In the genomic region with DNA sequence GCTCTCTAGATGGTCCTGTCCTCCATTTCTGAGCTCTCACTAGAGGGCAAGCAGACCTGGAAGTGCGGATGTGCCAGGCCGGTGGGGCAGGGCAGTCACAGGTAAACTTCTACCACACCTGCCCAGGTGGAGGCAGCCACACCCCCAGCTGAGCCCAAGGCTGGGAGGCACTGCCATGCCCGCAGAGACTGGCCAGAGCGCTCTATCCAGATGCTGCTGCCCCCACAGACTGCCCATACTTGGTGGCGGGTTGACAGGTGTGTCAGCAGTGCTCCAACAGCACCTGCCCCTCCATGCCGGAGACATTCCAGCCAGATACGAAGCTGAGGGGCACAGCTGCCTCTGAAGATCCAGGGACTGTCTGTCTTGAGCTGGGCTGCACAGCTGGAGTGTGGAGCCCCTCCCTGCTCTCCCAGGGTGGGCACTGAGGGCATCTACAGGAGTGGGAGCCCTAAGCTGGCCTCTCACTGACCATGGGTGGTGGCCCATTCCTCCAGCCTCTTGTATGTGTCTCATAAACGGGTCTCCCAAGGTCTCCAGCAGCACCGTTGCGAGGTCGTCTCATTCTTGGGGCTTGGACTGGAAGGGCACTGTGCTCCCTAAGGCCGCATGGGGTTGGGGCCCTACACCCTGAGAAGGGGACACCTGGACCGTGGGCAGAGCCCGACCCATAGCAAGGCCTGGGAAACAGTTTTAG, we compare ENCODE assay signal across 23 cellular contexts. TPM values are rescaled to one million over a fixed set of nuclear protein-coding genes. Genes with fewer than 3 reads are reported as not detected.
DNase-seq lines count a peak whose midpoint lies in the region; ATAC-seq, FAIRE-seq and TF ChIP-seq lines count a peak whose summit lies in the region.
"Had no signal": no experiment of that assay in that cellular context is flagged by ENCODE, and none has a peak within 500 bp of the region (broad histone marks: within the 10 kb centered on the region; RNA-seq: fewer than 3 reads in every experiment).

No MANE protein-coding gene starts in this region.

- no peaks in the 10 kb centered on the region for H3K4me1 Mint-ChIP-seq in chondrocyte (ENCODE audit: low read depth)
- peaks cover 6% of the 10 kb centered on the region for H3K4me1 Mint-ChIP-seq in memory B cell

- TF ChIP-seq CTCF in right atrium auricular region (IDR thresholded peaks at IDR 0.05) (no peak), chondrocyte (IDR thresholded peaks at IDR 0.05) (no peak)

- H3K27me3 ChIP-seq in right atrium auricular region, result no peaks in the 10 kb centered on the region
- H3K27me3 ChIP-seq: hepatocyte, ovary, transverse colon had no signal

- peaks cover 0 to 10% of the 10 kb centered on the region in 2 donors for H3K4me1 ChIP-seq in right atrium auricular region

- H3K4me3 ChIP-seq in right atrium auricular region, result no peak overlapping the region
- H3K4me3 ChIP-seq: hepatocyte, lung, ovary, transverse colon had no signal

- H3K27ac Mint-ChIP-seq in chondrocyte (ENCODE audit: unreplicated experiment) (no peak overlapping the region), memory B cell (peak overlapping the region; percentile 52)
- H3K27ac Mint-ChIP-seq: activated naive CD8-positive, alpha-beta T cell; stimulated activated memory B cell treated with anti-CD40 and anti-IgM and Interleukin-4, amounts not matched to agents 10 μg/mL and 1 μg/mL and 100 μg/mL, for 72 hours had no signal

- ATAC-seq in left cardiac atrium (no peak), memory B cell (ENCODE audit: low read depth) (no peak), HG02938 (IDR thresholded peaks at IDR 0.05; ENCODE audit: unreplicated experiment) (no peak)
- ATAC-seq: stimulated activated memory B cell treated with anti-CD40 and anti-IgM and Interleukin-4, amounts not matched to agents 10 μg/mL and 1 μg/mL and 100 μg/mL, for 72 hours had no signal

- no peaks in the 10 kb centered on the region for H3K9me3 ChIP-seq in right atrium auricular region
- H3K9me3 ChIP-seq: ovary, transverse colon had no signal

- H3K9me3 Mint-ChIP-seq in chondrocyte (ENCODE audit: low read depth), result no peaks in the 10 kb centered on the region
- no peaks in the 10 kb centered on the region for H3K9me3 Mint-ChIP-seq in memory B cell
- H3K9me3 Mint-ChIP-seq: stimulated activated memory B cell treated with anti-CD40 and anti-IgM and Interleukin-4, amounts not matched to agents 10 μg/mL and 1 μg/mL and 100 μg/mL, for 72 hours had no signal

- no peak overlapping the region for H3K27ac ChIP-seq in right atrium auricular region
- peak overlapping the region; percentile 92 for H3K27ac ChIP-seq in temporal lobe (ENCODE audit: low read depth, low read length)
- H3K27ac ChIP-seq: hepatocyte, ovary, transverse colon had no signal

- no peak for FAIRE-seq in HTR-8/SVneo (lab: Jason Lieb, UNC)
- FAIRE-seq: endothelial cell of umbilical vein had no signal

- H3K27me3 Mint-ChIP-seq in chondrocyte (ENCODE audit: low read depth), result no peaks in the 10 kb centered on the region
- H3K27me3 Mint-ChIP-seq in memory B cell, result no peaks in the 10 kb centered on the region
- H3K27me3 Mint-ChIP-seq: activated naive CD8-positive, alpha-beta T cell; stimulated activated memory B cell treated with anti-CD40 and anti-IgM and Interleukin-4, amounts not matched to agents 10 μg/mL and 1 μg/mL and 100 μg/mL, for 72 hours had no signal

- DNase-seq in left cardiac atrium (peak; percentile 21), right atrium auricular region (ENCODE audit: low spot score) (no peak), chondrocyte (ENCODE audit: low spot score) (peak; percentile 82), memory B cell (ENCODE audit: low spot score in 2 of 2) (no peak), hepatic stellate cell (ENCODE audit: low spot score) (no peak), HTR-8/SVneo (ENCODE audit: insufficient read length, low spot score) (no peak)
- DNase-seq: cortex of kidney, DND-41, GOT3, KBM-7, NCI-H1694, NCI-H226, NCI-H774, OCI-M1, transverse colon had no signal

- H3K36me3 Mint-ChIP-seq in chondrocyte (ENCODE audit: low read depth) (peaks cover 32% of the 10 kb centered on the region), memory B cell (peaks cover 42% of the 10 kb centered on the region)

- intact Hi-C loops in left cardiac atrium (cut with DNase I), result no loop called here

- peaks cover 100% of the 10 kb centered on the region for H3K36me3 ChIP-seq in right atrium auricular region
- H3K36me3 ChIP-seq: ovary had no signal

- H3K4me3 Mint-ChIP-seq in chondrocyte (ENCODE audit: unreplicated experiment), result no peak overlapping the region
- H3K4me3 Mint-ChIP-seq in memory B cell, result no peak overlapping the region
- H3K4me3 Mint-ChIP-seq: activated naive CD8-positive, alpha-beta T cell; stimulated activated memory B cell treated with anti-CD40 and anti-IgM and Interleukin-4, amounts not matched to agents 10 μg/mL and 1 μg/mL and 100 μg/mL, for 72 hours had no signal

RNA-seq across cellular contexts. Expression of a gene that starts 38.2 kb away (rescaled TPM):
- total RNA-seq in left cardiac atrium, result 100 to 1,000 TPM; 110 to 155 TPM
- 10 to 100 TPM; 63.0 to 87.6 TPM for total RNA-seq in right atrium auricular region
- total RNA-seq in chondrocyte, result 11.0 to 16.2 TPM (median 15.2 TPM) in 3 replicates
- total RNA-seq in temporal lobe, result 9.8 TPM

Comparison
In these comparisons a context has a peak if more than half of its experiments do, and no peak if none do; other contexts are left out.
1. DNase-seq: peak in left cardiac atrium (single experiment) and chondrocyte (single experiment); none in right atrium auricular region (single experiment), memory B cell (0 of 2), hepatic stellate cell (single experiment) and HTR-8/SVneo (single experiment).